8 cellular contexts compared by ENCODE assay signal in the genomic region with DNA sequence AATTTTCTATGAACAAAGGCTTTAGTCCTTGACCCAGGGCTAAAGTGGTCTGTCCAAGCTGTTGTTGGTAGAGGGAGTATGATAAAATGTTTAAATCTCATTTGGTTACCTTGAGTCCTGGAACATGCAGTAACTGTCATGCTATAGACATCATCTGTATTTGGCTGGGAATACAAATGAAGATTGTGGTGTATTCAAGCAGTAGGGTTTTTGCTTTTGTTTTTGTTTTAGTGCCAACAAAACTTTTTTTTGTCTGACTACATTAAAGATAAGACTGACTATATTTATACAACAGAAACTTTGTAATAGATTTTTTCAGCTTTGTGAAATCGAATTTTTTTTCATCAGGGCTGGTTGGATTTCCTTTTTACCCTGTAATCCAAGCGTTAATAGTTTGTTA.
"Had no signal": no experiment of that assay in that cellular context is flagged by ENCODE, and none has a peak within 500 bp of the region (broad histone marks: within the 10 kb centered on the region; RNA-seq: fewer than 3 reads in every experiment).

No MANE protein-coding gene starts in this region.

- ATAC-seq: GM23338, HCT116 had no signal

- H3K4me3 Mint-ChIP-seq: GM23338, HFFc6 had no signal

- H2AFZ ChIP-seq: GM23248, GM23338 had no signal

- H3K9me3 ChIP-seq: HAP-1 had no signal

- H3K27ac ChIP-seq: GM23248 had no signal

- H3K4me2 ChIP-seq: GM23338 had no signal

- H3K9me3 Mint-ChIP-seq: GM23338, HFFc6 had no signal

- H3K36me3 ChIP-seq: HAP-1 had no signal

- DNase-seq: GM23248, GOT3, H7, HCEC 1CT, HFFc6 had no signal

- H3K9ac ChIP-seq: GM23248 had no signal

- H3K27ac Mint-ChIP-seq: GM23338, HFFc6 had no signal

- H3K4me3 ChIP-seq: GM23248, GM23338, HAP-1 had no signal
